ENCODE assay signal across 22 cellular contexts in genomic region chr6:44085219-44085618, GRCh38.
"Had no signal": no experiment of that assay in that cellular context is flagged by ENCODE, and none has a peak within 500 bp of the region (broad histone marks: within the 10 kb centered on the region; RNA-seq: fewer than 3 reads in every experiment).

No MANE protein-coding gene starts in this region.

- H3K27me3 Mint-ChIP-seq: activated naive CD8-positive, alpha-beta T cell treated with anti-CD3 and anti-CD28 coated beads for 36 hours had no signal

- ATAC-seq: activated T-cell treated with anti-CD3 and anti-CD28 coated beads, Interleukin-2, amount 50 U/mL, for 4 hours; WTC11 had no signal

- H3K9me3 Mint-ChIP-seq: activated naive CD4-positive, alpha-beta T cell treated with anti-CD3 and anti-CD28 coated beads for 36 hours; activated naive CD8-positive, alpha-beta T cell treated with anti-CD3 and anti-CD28 coated beads for 36 hours; activated T-cell treated with anti-CD3 and anti-CD28 coated beads, Interleukin-2, amount 50 U/mL, for 4 hours; WTC11 had no signal

- H3K27ac ChIP-seq: Peyer's patch, SJSA1 had no signal

- H3K9me3 ChIP-seq: Peyer's patch, SJSA1 had no signal

- H3K27ac Mint-ChIP-seq: activated naive CD4-positive, alpha-beta T cell treated with anti-CD3 and anti-CD28 coated beads for 36 hours; activated naive CD8-positive, alpha-beta T cell treated with anti-CD3 and anti-CD28 coated beads for 36 hours; WTC11 had no signal

- H3K36me3 Mint-ChIP-seq: activated naive CD8-positive, alpha-beta T cell treated with anti-CD3 and anti-CD28 coated beads for 36 hours; WTC11 had no signal

- H3K4me3 ChIP-seq: Peyer's patch, SJSA1 had no signal

- H3K36me3 ChIP-seq: Peyer's patch, SJSA1 had no signal

- H3K27me3 ChIP-seq: Peyer's patch, SJSA1 had no signal

- H3K4me3 Mint-ChIP-seq: activated naive CD4-positive, alpha-beta T cell treated with anti-CD3 and anti-CD28 coated beads for 36 hours; activated naive CD8-positive, alpha-beta T cell treated with anti-CD3 and anti-CD28 coated beads for 36 hours; activated T-cell treated with anti-CD3 and anti-CD28 coated beads, Interleukin-2, amount 50 U/mL, for 4 hours; WTC11 had no signal

- DNase-seq: activated CD4-positive, alpha-beta T cell treated with anti-CD3 and anti-CD28 coated beads for 48 hours; activated CD4-positive, alpha-beta T cell treated with anti-CD3 and anti-CD28 coated beads, Interleukin-2, amount 50 U/mL, for 4 hours; activated CD4-positive, CD25-positive, alpha-beta regulatory T cell treated with anti-CD3 and anti-CD28 coated beads, Interleukin-2, amount 50 U/mL, for 72 hours; activated CD8-positive, alpha-beta memory T cell treated with anti-CD3 and anti-CD28 coated beads for 24 hours; activated gamma-delta T cell; activated naive CD4-positive, alpha-beta T cell treated with anti-CD3 and anti-CD28 coated beads for 36 hours; activated naive CD8-positive, alpha-beta T cell treated with anti-CD3 and anti-CD28 coated beads for 36 hours; activated T-cell treated with anti-CD3 and anti-CD28 coated beads, Interleukin-2, amount 50 U/mL, for 4 hours; NCI-H1048; NCI-H146; NCI-H2081 treated with DMSO at 0.1 percent for 48 hours; NCI-H2171 treated with DMSO at 0.1 percent for 48 hours; NCI-H345; NCI-H526 treated with DMSO at 0.1 percent for 48 hours; NCI-H82; NK-92 treated with Interleukin-12 subunit alpha and Interleukin-12 subunit beta, amount 100 ng/mL, for 24 hours; Peyer's patch; Right ventricle myocardium superior; SW 1271; T-helper 9 cell had no signal
